ENCODE assay signal across 1 cellular context in the genomic region with DNA sequence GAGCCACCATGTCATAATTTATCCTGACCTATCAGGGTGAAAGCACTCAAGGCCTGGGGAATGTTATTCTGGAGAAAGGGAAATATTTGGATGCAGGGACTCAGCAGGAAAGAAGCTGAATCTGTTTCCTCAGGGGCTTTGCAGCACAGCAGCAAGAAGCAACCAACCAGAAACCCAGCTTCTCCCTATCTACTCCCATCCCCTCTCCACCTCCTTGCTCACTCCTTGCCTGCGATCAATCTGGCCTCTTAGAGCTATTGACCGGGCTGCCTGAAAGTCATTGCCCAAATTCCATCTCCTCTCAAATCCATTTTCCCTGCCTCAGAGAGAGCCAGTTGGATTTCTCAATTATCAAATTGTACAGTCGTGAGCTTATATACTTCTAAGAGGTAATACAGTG.
TF ChIP-seq lines count a peak whose summit lies in the region.

No MANE protein-coding gene starts in this region.

TF ChIP-seq in GM23338, 12 proteins besides CTCF, POLR2A, EP300 and RAD21 (continued from another document):
- no peak for TF ChIP-seq ZNF462 (CRISPR knock-in tag; IDR thresholded peaks at IDR 0.05)
